In the genomic region with DNA sequence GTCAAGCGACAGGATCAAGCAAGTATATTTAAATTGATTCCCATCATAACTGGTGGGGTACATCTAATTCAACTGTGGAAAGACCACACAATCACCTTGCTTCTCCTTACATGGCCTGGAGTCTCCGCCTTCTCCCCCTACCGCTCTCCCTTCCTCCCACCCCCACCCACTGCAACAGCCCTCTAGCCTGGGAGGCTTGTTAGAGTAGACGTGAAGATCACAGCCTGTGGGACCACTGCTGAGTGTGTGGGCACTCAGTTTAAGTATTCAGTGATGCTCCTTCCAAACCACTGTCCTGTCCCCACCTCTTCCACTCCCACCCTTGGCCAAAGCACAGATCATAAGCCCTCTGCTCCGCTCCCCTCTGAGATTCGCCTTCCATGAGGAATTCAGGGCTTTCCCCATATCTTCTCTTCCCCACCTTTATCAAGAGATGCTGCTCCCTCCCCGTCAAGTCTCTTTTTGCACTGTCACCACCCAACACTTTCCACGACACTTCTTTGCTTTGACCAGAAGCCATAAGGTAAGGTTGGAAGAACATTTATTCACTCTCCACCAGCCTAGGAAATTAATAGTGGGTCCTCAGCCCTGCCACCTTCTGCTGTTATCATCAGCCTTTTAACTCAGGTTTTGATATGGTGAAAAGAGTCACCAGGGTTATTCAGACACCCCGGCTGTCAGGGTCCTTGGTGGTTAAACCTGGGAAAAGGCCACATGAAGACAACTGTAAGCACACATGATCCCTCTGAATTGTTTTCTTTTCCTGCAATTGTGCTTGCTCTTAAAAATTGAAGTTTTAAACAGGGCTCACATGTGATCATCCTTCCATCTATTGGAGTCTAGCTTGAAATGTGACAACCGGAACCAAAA, we compare ENCODE assay signal across 9 cellular contexts. TPM values are rescaled to one million over a fixed set of nuclear protein-coding genes. Genes with fewer than 3 reads are reported as not detected.
DNase-seq lines count a peak whose midpoint lies in the region; ATAC-seq and TF ChIP-seq lines count a peak whose summit lies in the region.
"Had no signal": no experiment of that assay in that cellular context is flagged by ENCODE, and none has a peak within 500 bp of the region (broad histone marks: within the 10 kb centered on the region; RNA-seq: fewer than 3 reads in every experiment).

No MANE protein-coding gene starts in this region.

- H3K36me3 ChIP-seq in GM23338 (ENCODE audit: insufficient read depth), result no peaks in the 10 kb centered on the region
- H3K36me3 ChIP-seq in Panc1 (ENCODE audit: control insufficient read depth, insufficient read depth, low read length), result peaks cover 8% of the 10 kb centered on the region

- H3K4me1 ChIP-seq in GM23338 (ENCODE audit: insufficient read depth), result peaks cover 12% of the 10 kb centered on the region
- H3K4me1 ChIP-seq in Panc1 (ENCODE audit: control insufficient read depth, insufficient read depth, low read length), result peaks cover 13% of the 10 kb centered on the region; the same call in 1 of the 2 replicates

- H3K36me3 Mint-ChIP-seq in GM23338 (ENCODE audit: low read depth) (peaks cover 18% of the 10 kb centered on the region; the same call in 2 of the 3 replicates), progenitor cell of endocrine pancreas (ENCODE audit: insufficient read depth) (peaks cover 6% of the 10 kb centered on the region)

- H3K4me2 ChIP-seq in GM23338, result peak overlapping the region; percentile 96

- no peak for TF ChIP-seq CTCF in GM23338 (conservative IDR thresholded peaks at IDR 0.05; ENCODE audit: low read depth in 2 of 2)
- no peak for TF ChIP-seq CTCF in Panc1 (IDR thresholded peaks at IDR 0.05)
- TF ChIP-seq CTCF in epithelial cell of esophagus (IDR thresholded peaks at IDR 0.05; ENCODE audit: insufficient read depth, low read depth, low read length, missing control alignments), result no peak
- no peak for TF ChIP-seq CTCF in progenitor cell of endocrine pancreas (IDR thresholded peaks at IDR 0.05; ENCODE audit: unreplicated experiment)

- no peak for DNase-seq in GM23338 (ENCODE audit: low spot score)
- no peak for DNase-seq in Panc1 (ENCODE audit: low read depth, low spot score)
- no peak for DNase-seq in epithelial cell of esophagus (ENCODE audit: low read depth)
- DNase-seq in progenitor cell of endocrine pancreas (ENCODE audit: low spot score, unreplicated experiment), result no peak
- DNase-seq in NCI-H82 treated with DMSO at 0.1 percent for 48 hours (lab: John Stamatoyannopoulos, UW; ENCODE audit: unreplicated experiment), result no peak
- no peak for DNase-seq in ACHN
- DNase-seq in NCI-H510A treated with DMSO at 0.1 percent for 48 hours (lab: John Stamatoyannopoulos, UW), result no peak
- DNase-seq: SHP77 treated with DMSO at 0.1 percent for 48 hours had no signal

- H3K27ac ChIP-seq in GM23338 (ENCODE audit: low read depth) (0 out of 2 replicates have a peak overlapping the region, but pooled peaks have one; percentile 96), Panc1 (ENCODE audit: low read length) (peak overlapping the region; percentile 96; the same call in 1 of the 2 replicates)

- H3K27me3 Mint-ChIP-seq in GM23338 (ENCODE audit: insufficient read depth, low read depth, poor library complexity) (peaks cover 13% of the 10 kb centered on the region), progenitor cell of endocrine pancreas (no peaks in the 10 kb centered on the region)

- in situ Hi-C loops in Panc1 (cut with HindIII; ENCODE audit: low pct_unique_long_range_greater_than_20kb, low sequenced_read_pairs), result no loop called here
- in situ Hi-C loops in ACHN (cut with HindIII; ENCODE audit: low pct_ligation_motif_present, low pct_unique_long_range_greater_than_20kb, low sequenced_read_pairs), result no loop called here

- H3K9me2 ChIP-seq in GM23338 (ENCODE audit: insufficient read depth), result no peaks in the 10 kb centered on the region

- no TSS peak for BruUV-seq in Panc1 (replicated peaks; lab: Mats Ljungman, UMichigan)

- H3K4me3 Mint-ChIP-seq in GM23338 (peak overlapping the region; percentile 99), progenitor cell of endocrine pancreas (ENCODE audit: low read depth) (peak overlapping the region; percentile 94)

- CTCF ChIA-PET in Panc1 (lab: Charles Lee), result no interaction called here

- H3K79me2 ChIP-seq in GM23338 (replicated peaks; ENCODE audit: insufficient read depth), result peaks cover 56% of the 10 kb centered on the region

- H3K4me3 ChIP-seq in GM23338 (peak overlapping the region; percentile 77), Panc1 (ENCODE audit: low read depth in 2 of 2, low read length in 2 of 2) (peak overlapping the region; percentile 87 to 99), epithelial cell of esophagus (ENCODE audit: low read length) (peak overlapping the region; percentile 87)

- H3K27me3 ChIP-seq in GM23338 (ENCODE audit: insufficient read depth) (no peaks in the 10 kb centered on the region), Panc1 (ENCODE audit: control insufficient read depth, insufficient read depth, low read length) (no peaks in the 10 kb centered on the region)

- H2AFZ ChIP-seq in GM23338, result no peak overlapping the region

- H3K27ac Mint-ChIP-seq in GM23338 (peak overlapping the region; percentile 9; the same call in 1 of the 2 replicates), progenitor cell of endocrine pancreas (peak overlapping the region; percentile 16)

- 0 out of 2 replicates have a peak, but pooled peaks cover 5% of the 10 kb centered on the region for H4K20me1 ChIP-seq in GM23338 (replicated peaks; ENCODE audit: insufficient read depth)

- H3F3A ChIP-seq in GM23338 (replicated peaks; ENCODE audit: low read depth), result no peaks in the 10 kb centered on the region

- no peak for ATAC-seq in GM23338
- no peak for ATAC-seq in Panc1
- no peak for ATAC-seq in GM18517 (IDR thresholded peaks at IDR 0.05; ENCODE audit: unreplicated experiment)

- intact Hi-C loops in Panc1 (cut with micrococcal nuclease; ENCODE audit: unreplicated experiment), result no loop called here

- POLR2A ChIA-PET in Panc1 (lab: Charles Lee), result no interaction called here

- H3K9me3 ChIP-seq in Panc1 (ENCODE audit: control insufficient read depth, insufficient read depth, low read depth, low read length), result no peaks in the 10 kb centered on the region

- H3K9me3 Mint-ChIP-seq in GM23338 (no peaks in the 10 kb centered on the region), progenitor cell of endocrine pancreas (ENCODE audit: low read depth) (no peaks in the 10 kb centered on the region)

- peaks cover 19% of the 10 kb centered on the region for H3K4me1 Mint-ChIP-seq in GM23338
- peaks cover 28% of the 10 kb centered on the region for H3K4me1 Mint-ChIP-seq in progenitor cell of endocrine pancreas (ENCODE audit: low read depth)

TF ChIP-seq in GM23338, 12 proteins besides CTCF, POLR2A, EP300 and RAD21 (continues in another document):
- TF ChIP-seq POLR2AphosphoS5 (IDR thresholded peaks at IDR 0.05; ENCODE audit: low read depth), result no peak

RNA-seq across cellular contexts. Expression of gene METTL4, which starts 1.7 kb away (rescaled TPM):
- total RNA-seq in GM23338 (2014; rRNA removed; shearing (Covaris generic)), result 12.2 and 14.9 TPM in 2 replicates
- 9.4 and 11.9 TPM in 2 replicates for polyA plus RNA-seq in GM23338 (2016; fragmentation: Nextera tagmentation; extraction: Ambion mirVana)
- total RNA-seq in Panc1 (2021; ENCODE audit: unreplicated experiment) (9.6 TPM), progenitor cell of endocrine pancreas (11.2 and 11.3 TPM in 2 replicates)
- polyA plus RNA-seq in Panc1 (2012; ENCODE audit: insufficient read length), result 5.4 TPM

RNA-seq across cellular contexts. Expression of gene NDC80, which starts 1.8 kb away (rescaled TPM):
- total RNA-seq in GM23338 (2014; rRNA removed; shearing (Covaris generic)), result 36.6 and 38.9 TPM in 2 replicates
- 48.3 and 58.4 TPM in 2 replicates for polyA plus RNA-seq in GM23338 (2016; fragmentation: Nextera tagmentation; extraction: Ambion mirVana)
- total RNA-seq in Panc1 (2021; ENCODE audit: unreplicated experiment), result 36.0 TPM
- polyA plus RNA-seq in Panc1 (2012; ENCODE audit: insufficient read length), result 8.4 TPM
- 15.0 and 17.4 TPM in 2 replicates for total RNA-seq in progenitor cell of endocrine pancreas
